Comparison of ENCODE assay signal across 35 cellular contexts in genomic region chr1:170598618-170599017, GRCh38.
"Had no signal": no experiment of that assay in that cellular context is flagged by ENCODE, and none has a peak within 500 bp of the region (broad histone marks: within the 10 kb centered on the region; RNA-seq: fewer than 3 reads in every experiment).

No MANE protein-coding gene starts in this region.

- H3K4me1 Mint-ChIP-seq: activated B cell treated with CpG ODN at 0.5 μM for 24 hours; activated CD4-positive, alpha-beta T cell treated with anti-CD3 and anti-CD28 coated beads, Interleukin-2, amount 10 ng/mL, durations not matched to agents 24 days and 14 days; activated naive CD8-positive, alpha-beta T cell treated with anti-CD3 and anti-CD28 coated beads for 36 hours; activated T-helper 17 cell treated with anti-CD3 and anti-CD28 coated beads, Interleukin-2, amount 50 U/mL, for 72 hours had no signal

- H3K4me1 ChIP-seq: adrenal gland, body of pancreas, breast epithelium had no signal

- H3K4me3 Mint-ChIP-seq: activated B cell treated with CpG ODN at 0.5 μM for 24 hours; activated CD4-positive, alpha-beta memory T cell treated with anti-CD3 and anti-CD28 coated beads for 36 hours; activated CD4-positive, alpha-beta T cell treated with anti-CD3 and anti-CD28 coated beads, Interleukin-2, amount 10 ng/mL, durations not matched to agents 24 days and 14 days; activated CD8-positive, alpha-beta T cell treated with anti-CD3 and anti-CD28 coated beads for 36 hours; activated naive CD4-positive, alpha-beta T cell treated with anti-CD3 and anti-CD28 coated beads for 36 hours; activated naive CD8-positive, alpha-beta T cell treated with anti-CD3 and anti-CD28 coated beads for 36 hours; activated T-helper 1 cell treated with anti-CD3 and anti-CD28 coated beads, Interleukin-12 subunit alpha, Interleukin-12 subunit beta, Interleukin-2, Interleukin-4 antibody, amounts not matched to agents 30 ng/mL and 10 ng/mL and 1 ng/mL, durations not matched to agents 14 hours and 24 hours and 36 hours; activated T-helper 17 cell treated with anti-CD3 and anti-CD28 coated beads, Interleukin-2, amount 50 U/mL, for 72 hours; T-helper 1 cell treated with Interleukin-12 subunit alpha and Interleukin-12 subunit beta and Interleukin-4 antibody, amounts not matched to agents 30 μg/mL and 1 μg/mL, for 36 hours; T-helper 2 cell treated with Interferon-gamma antibody and Interleukin-4, amounts not matched to agents 5 μg/mL and 100 μg/mL, for 36 hours had no signal

- H3K36me3 Mint-ChIP-seq: activated CD4-positive, alpha-beta memory T cell treated with anti-CD3 and anti-CD28 coated beads for 36 hours; activated naive CD8-positive, alpha-beta T cell treated with anti-CD3 and anti-CD28 coated beads for 36 hours had no signal

- H3K27me3 ChIP-seq: adrenal gland, body of pancreas, brain microvascular endothelial cell, breast epithelium had no signal

- ATAC-seq: activated CD8-positive, alpha-beta T cell treated with anti-CD3 and anti-CD28 coated beads for 36 hours; activated T-helper 17 cell treated with anti-CD3 and anti-CD28 coated beads, Interleukin-2, amount 50 U/mL, for 72 hours; body of pancreas had no signal

- H3K27ac Mint-ChIP-seq: activated B cell treated with CpG ODN at 0.5 μM for 24 hours; activated CD4-positive, alpha-beta memory T cell treated with anti-CD3 and anti-CD28 coated beads for 36 hours; activated CD4-positive, alpha-beta T cell treated with anti-CD3 and anti-CD28 coated beads, Interleukin-2, amount 10 ng/mL, durations not matched to agents 24 days and 14 days; activated CD8-positive, alpha-beta T cell treated with anti-CD3 and anti-CD28 coated beads for 36 hours; activated naive CD4-positive, alpha-beta T cell treated with anti-CD3 and anti-CD28 coated beads for 36 hours; activated naive CD4-positive, alpha-beta T cell treated with anti-CD3 and anti-CD28 coated beads, Interleukin-2, amount 50 U/mL, for 72 hours; activated naive CD8-positive, alpha-beta T cell treated with anti-CD3 and anti-CD28 coated beads for 36 hours; activated T-helper 1 cell treated with anti-CD3 and anti-CD28 coated beads, Interleukin-12 subunit alpha, Interleukin-12 subunit beta, Interleukin-2, Interleukin-4 antibody, amounts not matched to agents 30 ng/mL and 10 ng/mL and 1 ng/mL, durations not matched to agents 14 hours and 24 hours and 36 hours; activated T-helper 17 cell treated with anti-CD3 and anti-CD28 coated beads, Interleukin-2, amount 50 U/mL, for 72 hours; T-helper 1 cell treated with Interleukin-12 subunit alpha and Interleukin-12 subunit beta and Interleukin-4 antibody, amounts not matched to agents 30 μg/mL and 1 μg/mL, for 36 hours; T-helper 2 cell treated with Interferon-gamma antibody and Interleukin-4, amounts not matched to agents 5 μg/mL and 100 μg/mL, for 36 hours had no signal

- FAIRE-seq: astrocyte, TTC549 had no signal

- H3K27me3 Mint-ChIP-seq: activated B cell treated with CpG ODN at 0.5 μM for 24 hours; activated CD4-positive, alpha-beta T cell treated with anti-CD3 and anti-CD28 coated beads, Interleukin-2, amount 10 ng/mL, durations not matched to agents 24 days and 14 days; activated T-helper 17 cell treated with anti-CD3 and anti-CD28 coated beads, Interleukin-2, amount 50 U/mL, for 72 hours had no signal

- H3K36me3 ChIP-seq: adrenal gland, brain microvascular endothelial cell, breast epithelium had no signal

- H3K27ac ChIP-seq: adrenal gland, body of pancreas, brain microvascular endothelial cell, breast epithelium, VCaP had no signal

- H3K4me3 ChIP-seq: adrenal gland, body of pancreas, breast epithelium had no signal

- DNase-seq: activated B cell treated with CpG ODN at 0.5 μM for 24 hours; activated CD4-positive, alpha-beta memory T cell treated with anti-CD3 and anti-CD28 coated beads for 36 hours; activated CD4-positive, alpha-beta T cell treated with anti-CD3 and anti-CD28 coated beads, Interleukin-2, amount 10 ng/mL, durations not matched to agents 24 days and 14 days; activated CD4-positive, alpha-beta T cell treated with anti-CD3 and anti-CD28 coated beads, Interleukin-2, amount 50 U/mL, for 1 hour; activated CD4-positive, alpha-beta T cell treated with anti-CD3 and anti-CD28 coated beads, Interleukin-2, amount 50 U/mL, for 4 hours; activated CD4-positive, CD25-positive, alpha-beta regulatory T cell treated with anti-CD3 and anti-CD28 coated beads, Interleukin-2, amount 50 U/mL, for 72 hours; activated CD8-positive, alpha-beta memory T cell treated with anti-CD3 and anti-CD28 coated beads, Interleukin-2, amount 50 U/mL, for 4 hours; activated CD8-positive, alpha-beta T cell treated with anti-CD3 and anti-CD28 coated beads for 36 hours; activated effector memory CD4-positive, alpha-beta T cell treated with anti-CD3 and anti-CD28 coated beads, Interleukin-2, amount 50 U/mL, for 16 hours; activated gamma-delta T cell treated with Interleukin-2 at 50 U/mL for 16 hours; activated naive CD4-positive, alpha-beta T cell; activated naive CD4-positive, alpha-beta T cell treated with anti-CD3 and anti-CD28 coated beads for 36 hours; activated naive CD4-positive, alpha-beta T cell treated with anti-CD3 and anti-CD28 coated beads, Interleukin-2, amount 50 U/mL, for 16 hours; activated naive CD8-positive, alpha-beta T cell treated with anti-CD3 and anti-CD28 coated beads for 36 hours; activated T-cell treated with anti-CD3 and anti-CD28 coated beads for 4 hours; activated T-cell treated with anti-CD3 and anti-CD28 coated beads, Interleukin-2, amount 50 U/mL, for 1 hour; activated T-cell treated with anti-CD3 and anti-CD28 coated beads, Interleukin-2, amount 50 U/mL, for 48 hours; adrenal gland; amniotic stem cell; aorta; body of pancreas; brain microvascular endothelial cell; central memory CD4-positive, alpha-beta T cell; T-helper 1 cell; T-helper 2 cell; T-helper 9 cell had no signal
